In genomic region chr22:45007247-45007945, GRCh38 we compare ENCODE assay signal across 8 cellular contexts. TPM values are rescaled to one million over a fixed set of nuclear protein-coding genes. Genes with fewer than 3 reads are reported as not detected.
DNase-seq lines count a peak whose midpoint lies in the region; ATAC-seq and TF ChIP-seq lines count a peak whose summit lies in the region.

No MANE protein-coding gene starts in this region.

- H3K27ac ChIP-seq in esophagus (ENCODE audit: low read depth in 2 of 2, low read length in 1 of 2), result no peak overlapping the region
- H3K27ac ChIP-seq in osteoblast (ENCODE audit: low read depth, low read length), result no peak overlapping the region

- H3K27me3 ChIP-seq in esophagus (ENCODE audit: control insufficient read depth in 1 of 2, insufficient read depth in 2 of 2, low read length in 2 of 2) (peaks cover 0 to 9% of the 10 kb centered on the region in 2 donors), osteoblast (ENCODE audit: insufficient read depth, low read length) (peaks cover 62% of the 10 kb centered on the region)

- no peaks in the 10 kb centered on the region for H3K9me3 ChIP-seq in esophagus (ENCODE audit: control insufficient read depth in 2 of 2, insufficient read depth in 1 of 2, low read depth in 1 of 2, low read length in 1 of 2)
- H3K9me3 ChIP-seq in osteoblast (ENCODE audit: low read depth, low read length), result no peaks in the 10 kb centered on the region

- no peak overlapping the region for H2AFZ ChIP-seq in osteoblast (ENCODE audit: low read length)

- peak; percentile 39 for DNase-seq in COLO829 (ENCODE audit: low spot score)
- DNase-seq in NCI-H748 treated with DMSO at 0.1 percent for 48 hours (lab: John Stamatoyannopoulos, UW), result peak; percentile 47
- DNase-seq in osteoblast (ENCODE audit: insufficient read length, low spot score, missing footprints), result peak; percentile 96
- DNase-seq in OCI-M2 (lab: John Stamatoyannopoulos, UW; ENCODE audit: unreplicated experiment), result no peak

- H4K20me1 ChIP-seq in osteoblast (ENCODE audit: insufficient read depth, low read length), result no peaks in the 10 kb centered on the region

- peak overlapping the region; percentile 11 to 68 for H3K4me3 ChIP-seq in esophagus (ENCODE audit: low read depth in 1 of 2, low read length in 2 of 2)
- peak overlapping the region; percentile 28 for H3K4me3 ChIP-seq in osteoblast (ENCODE audit: insufficient read depth, low read length)

- no peak for ATAC-seq in HG03095 (IDR thresholded peaks at IDR 0.05; ENCODE audit: unreplicated experiment)
- ATAC-seq in GM21526 (IDR thresholded peaks at IDR 0.05; ENCODE audit: low FRiP score, unreplicated experiment), result no peak
- no peak for ATAC-seq in GM18868 (IDR thresholded peaks at IDR 0.05; ENCODE audit: unreplicated experiment)

- TF ChIP-seq CTCF in osteoblast (IDR thresholded peaks at IDR 0.05; ENCODE audit: extremely low read depth, low read depth, low read length), result no peak

- peak overlapping the region; percentile 28 for H3K4me2 ChIP-seq in osteoblast (ENCODE audit: insufficient read depth, low read length)

- H3K79me2 ChIP-seq in osteoblast (ENCODE audit: insufficient read depth, low read length), result no peaks in the 10 kb centered on the region

- H3K36me3 ChIP-seq in esophagus (ENCODE audit: control insufficient read depth in 2 of 2, insufficient read depth in 2 of 2, low read length in 1 of 2) (no peaks in the 10 kb centered on the region), osteoblast (ENCODE audit: insufficient read depth, low read length) (no peaks in the 10 kb centered on the region)

- H3K4me1 ChIP-seq in esophagus (ENCODE audit: control insufficient read depth in 2 of 2, insufficient read depth in 2 of 2, low read length in 1 of 2) (peaks cover 11 to 13% of the 10 kb centered on the region in 2 donors), osteoblast (ENCODE audit: insufficient read depth, low read length) (no peaks in the 10 kb centered on the region)

- WGBS in esophagus, 2 donors, result 1 to 2% methylated on average over 54 to 86 of the region's 91 CpGs

RNA-seq across cellular contexts. Expression of gene PHF21B, which starts 2.4 kb away (rescaled TPM):
- under 1 TPM; 0.08 to 0.25 TPM for polyA plus RNA-seq in esophagus
- total RNA-seq in osteoblast, result not detected in 2 replicates
